10 cellular contexts compared by ENCODE assay signal in the genomic region with DNA sequence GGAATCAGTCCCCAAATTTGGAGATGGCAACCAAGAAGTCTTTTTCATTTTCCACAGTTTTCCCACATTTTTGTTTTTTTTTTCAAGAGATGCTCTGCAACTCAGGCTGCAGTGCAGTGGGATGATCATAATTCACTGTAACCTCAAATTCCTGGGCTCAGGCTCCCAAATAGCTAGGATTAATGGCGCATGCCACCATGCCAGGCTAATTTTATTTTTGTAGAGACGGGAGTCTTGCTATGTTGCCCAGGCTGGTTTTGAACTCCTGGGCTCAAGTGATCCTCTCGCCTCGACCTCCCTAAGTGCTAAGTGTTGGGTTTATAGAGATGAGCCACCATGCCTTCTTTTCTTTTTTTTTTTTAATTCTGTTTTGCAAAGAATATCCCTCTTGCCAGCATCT. TPM values are rescaled to one million over a fixed set of nuclear protein-coding genes. Genes with fewer than 3 reads are reported as not detected.
DNase-seq lines count a peak whose midpoint lies in the region; ATAC-seq lines count a peak whose summit lies in the region.
"Had no signal": no experiment of that assay in that cellular context is flagged by ENCODE, and none has a peak within 500 bp of the region (broad histone marks: within the 10 kb centered on the region; RNA-seq: fewer than 3 reads in every experiment).

No MANE protein-coding gene starts in this region.

- no peak overlapping the region for H3K4me3 Mint-ChIP-seq in activated T-cell treated with anti-CD3 and anti-CD28 coated beads, Interleukin-2, amount 50 U/mL, for 24 hours
- no peak overlapping the region for H3K4me3 Mint-ChIP-seq in activated CD4-positive, alpha-beta memory T cell treated with anti-CD3 and anti-CD28 coated beads, Interleukin-2, amount 10 ng/mL, durations not matched to agents 7 days and 5 days

- 95% methylated on average over 2 of the region's 4 CpGs for WGBS in mesenchymal stem cell

- CTCF ChIA-PET in activated CD4-positive, alpha-beta memory T cell treated with anti-CD3 and anti-CD28 coated beads, Interleukin-2, amount 10 ng/mL, durations not matched to agents 7 days and 5 days (lab: Charles Lee) = interaction anchor here (1.2 to 6.1 kb wide), 7 partner anchors 13 to 68 kb away, joined by 3 to 70 read pairs (median 6); a partner anchor contains a TSS

- H3K18ac ChIP-seq in mesenchymal stem cell (ENCODE audit: low read depth in 1 of 2, low read length in 2 of 2) = no peak overlapping the region

- ATAC-seq in HG03460 (IDR thresholded peaks at IDR 0.05; ENCODE audit: unreplicated experiment) = no peak

- H3K9me3 ChIP-seq in mesenchymal stem cell (ENCODE audit: control insufficient read depth, low read length) = no peaks in the 10 kb centered on the region
- no peaks in the 10 kb centered on the region for H3K9me3 ChIP-seq in subcutaneous abdominal adipose tissue (ENCODE audit: control insufficient read depth in 5 of 5, low read length in 5 of 5)
- H3K9me3 ChIP-seq: upper lobe of right lung had no signal

- H3K4me2 ChIP-seq in mesenchymal stem cell (ENCODE audit: low read length, poor library complexity, severe bottlenecking) = no peak overlapping the region

- no peak overlapping the region for H3K23ac ChIP-seq in mesenchymal stem cell (ENCODE audit: low read length in 2 of 2)

- H3K36me3 ChIP-seq in mesenchymal stem cell (ENCODE audit: control insufficient read depth in 1 of 2, insufficient read depth in 2 of 2, low read depth in 1 of 2, low read length in 2 of 2) (no peaks in the 10 kb centered on the region), subcutaneous abdominal adipose tissue (ENCODE audit: control insufficient read depth in 5 of 5, insufficient read depth in 5 of 5, low read length in 5 of 5) (no peaks in the 10 kb centered on the region)
- H3K36me3 ChIP-seq: upper lobe of right lung had no signal

- H3K9ac ChIP-seq in mesenchymal stem cell (ENCODE audit: low read length) (no peak overlapping the region), subcutaneous abdominal adipose tissue (ENCODE audit: low read length in 5 of 5) (no peak overlapping the region)

- no peak overlapping the region for H3K14ac ChIP-seq in mesenchymal stem cell (ENCODE audit: low read length in 2 of 2)

- H3K27me3 Mint-ChIP-seq in activated T-cell treated with anti-CD3 and anti-CD28 coated beads, Interleukin-2, amount 50 U/mL, for 24 hours = no peaks in the 10 kb centered on the region
- H3K27me3 Mint-ChIP-seq in activated CD4-positive, alpha-beta memory T cell treated with anti-CD3 and anti-CD28 coated beads, Interleukin-2, amount 10 ng/mL, durations not matched to agents 7 days and 5 days = no peaks in the 10 kb centered on the region

- H2BK12ac ChIP-seq in mesenchymal stem cell (ENCODE audit: low read length in 2 of 2) = peak overlapping the region in 1 of 2 experiments; percentile 54

- peak overlapping the region; percentile 100 for H3K27ac Mint-ChIP-seq in activated T-cell treated with anti-CD3 and anti-CD28 coated beads, Interleukin-2, amount 50 U/mL, for 24 hours
- H3K27ac Mint-ChIP-seq in activated CD4-positive, alpha-beta memory T cell treated with anti-CD3 and anti-CD28 coated beads, Interleukin-2, amount 10 ng/mL, durations not matched to agents 7 days and 5 days = peak overlapping the region; percentile 99

- peaks cover 11% of the 10 kb centered on the region for H3K36me3 Mint-ChIP-seq in activated T-cell treated with anti-CD3 and anti-CD28 coated beads, Interleukin-2, amount 50 U/mL, for 24 hours (ENCODE audit: low read depth)
- no peaks in the 10 kb centered on the region for H3K36me3 Mint-ChIP-seq in activated CD4-positive, alpha-beta memory T cell treated with anti-CD3 and anti-CD28 coated beads, Interleukin-2, amount 10 ng/mL, durations not matched to agents 7 days and 5 days (ENCODE audit: low read depth)

- H2BK5ac ChIP-seq in mesenchymal stem cell (ENCODE audit: low read depth, low read length, poor library complexity, severe bottlenecking) = no peak overlapping the region

- peak overlapping the region; percentile 28 for H3K27ac ChIP-seq in mesenchymal stem cell (ENCODE audit: low read length, poor library complexity, severe bottlenecking)
- H3K27ac ChIP-seq in subcutaneous abdominal adipose tissue (ENCODE audit: low read depth, low read length) = peak overlapping the region; percentile 100

- no peak overlapping the region for H2BK15ac ChIP-seq in mesenchymal stem cell (ENCODE audit: low read depth, poor library complexity, severe bottlenecking)

- H3K4me1 Mint-ChIP-seq in activated T-cell treated with anti-CD3 and anti-CD28 coated beads, Interleukin-2, amount 50 U/mL, for 24 hours (ENCODE audit: low read depth) = peaks cover 70% of the 10 kb centered on the region
- H3K4me1 Mint-ChIP-seq in activated CD4-positive, alpha-beta memory T cell treated with anti-CD3 and anti-CD28 coated beads, Interleukin-2, amount 10 ng/mL, durations not matched to agents 7 days and 5 days = peaks cover 57% of the 10 kb centered on the region

- H3K27me3 ChIP-seq in mesenchymal stem cell (ENCODE audit: control insufficient read depth in 1 of 2, insufficient read depth in 1 of 2, low read length in 2 of 2) = no peaks in the 10 kb centered on the region
- H3K27me3 ChIP-seq in subcutaneous abdominal adipose tissue (ENCODE audit: control insufficient read depth in 5 of 5, insufficient read depth in 4 of 5, low read length in 5 of 5) = no peaks in the 10 kb centered on the region
- H3K27me3 ChIP-seq: upper lobe of right lung had no signal

- H3K4me1 ChIP-seq in mesenchymal stem cell (ENCODE audit: control insufficient read depth, insufficient read depth, low read depth, low read length) (peaks cover 26% of the 10 kb centered on the region), subcutaneous abdominal adipose tissue (ENCODE audit: control insufficient read depth in 5 of 5, insufficient read depth in 5 of 5, low read length in 5 of 5) (peaks cover 0 to 53% (median 31%) of the 10 kb centered on the region in 5 donors)

- H3K79me1 ChIP-seq in mesenchymal stem cell (replicated peaks; ENCODE audit: low read length, poor library complexity, severe bottlenecking) = no peaks in the 10 kb centered on the region

- no peak overlapping the region for H2BK120ac ChIP-seq in mesenchymal stem cell (ENCODE audit: low read depth, low read length)

- H4K8ac ChIP-seq in mesenchymal stem cell (ENCODE audit: low read length) = no peak overlapping the region

- no peak overlapping the region for H3K4me3 ChIP-seq in mesenchymal stem cell (ENCODE audit: insufficient read depth in 1 of 2, low read depth in 1 of 2, low read length in 2 of 2)
- no peak overlapping the region for H3K4me3 ChIP-seq in subcutaneous abdominal adipose tissue (ENCODE audit: low read depth in 1 of 5, low read length in 5 of 5)
- H3K4me3 ChIP-seq: upper lobe of right lung had no signal

- H3K4ac ChIP-seq in mesenchymal stem cell (ENCODE audit: low read depth in 1 of 2, low read length in 2 of 2) = no peak overlapping the region

- no peak overlapping the region for H2AFZ ChIP-seq in mesenchymal stem cell (ENCODE audit: low read depth, low read length)

- DNase-seq in activated T-cell treated with anti-CD3 and anti-CD28 coated beads, Interleukin-2, amount 50 U/mL, for 24 hours = no peak
- DNase-seq in activated T-cell treated with anti-CD3 and anti-CD28 coated beads for 4 hours = no peak
- DNase-seq in activated CD4-positive, alpha-beta memory T cell treated with anti-CD3 and anti-CD28 coated beads, Interleukin-2, amount 10 ng/mL, durations not matched to agents 7 days and 5 days = no peak
- DNase-seq in mesenchymal stem cell = no peak
- no peak for DNase-seq in HT-29 (ENCODE audit: low spot score)
- DNase-seq in NCI-H128 (lab: John Stamatoyannopoulos, UW; ENCODE audit: unreplicated experiment) = no peak
- DNase-seq: KBM-7, upper lobe of right lung had no signal

- H3K9me3 Mint-ChIP-seq in activated T-cell treated with anti-CD3 and anti-CD28 coated beads, Interleukin-2, amount 50 U/mL, for 24 hours = no peaks in the 10 kb centered on the region
- H3K9me3 Mint-ChIP-seq in activated CD4-positive, alpha-beta memory T cell treated with anti-CD3 and anti-CD28 coated beads, Interleukin-2, amount 10 ng/mL, durations not matched to agents 7 days and 5 days = no peaks in the 10 kb centered on the region

- no peak overlapping the region for H4K91ac ChIP-seq in mesenchymal stem cell (ENCODE audit: low read length)

- no peak overlapping the region for H2AK5ac ChIP-seq in mesenchymal stem cell (ENCODE audit: low read length, severe bottlenecking)

- POLR2A ChIA-PET in activated CD4-positive, alpha-beta memory T cell treated with anti-CD3 and anti-CD28 coated beads, Interleukin-2, amount 10 ng/mL, durations not matched to agents 7 days and 5 days (lab: Charles Lee) = interaction anchor here (1.8 to 23.3 kb wide), 6 partner anchors 11 to 36 kb away, joined by 6 to 496 read pairs (median 42); a partner anchor contains a TSS

RNA-seq across cellular contexts. Expression of a gene that starts 35.2 kb away (rescaled TPM):
- total RNA-seq in activated CD4-positive, alpha-beta memory T cell treated with anti-CD3 and anti-CD28 coated beads, Interleukin-2, amount 10 ng/mL, durations not matched to agents 7 days and 5 days = 100 to 1,000 TPM; 475 to 483 TPM
- polyA plus RNA-seq in mesenchymal stem cell (2013, experiment 1 of 2) = 232 TPM
- 289 TPM for polyA plus RNA-seq in mesenchymal stem cell (2013, experiment 2 of 2)
- total RNA-seq in HT-29 (2014; rRNA removed; shearing (Covaris generic)) = 47.6 and 52.6 TPM in 2 replicates
